1 cellular context compared by ENCODE assay signal in genomic region chr19:15098505-15098904, GRCh38.
A peak's percentile ranks its signal among the peaks of the same experiment; 100 is the strongest.
TF ChIP-seq lines count a peak whose summit lies in the region.

No MANE protein-coding gene starts in this region.

TF ChIP-seq in HepG2, 621 proteins besides CTCF, POLR2A, EP300 and RAD21:
- TF ChIP-seq MLLT10 (CRISPR knock-in tag; IDR thresholded peaks at IDR 0.05), result no peak
- TF ChIP-seq ZNF7 (CRISPR knock-in tag; IDR thresholded peaks at IDR 0.05), result peak; percentile 86
